19 cellular contexts compared by ENCODE assay signal in genomic region chr12:75648856-75649255, GRCh38.
A peak's percentile ranks its signal among the peaks of the same experiment; 100 is the strongest.
DNase-seq lines count a peak whose midpoint lies in the region; ATAC-seq, FAIRE-seq and TF ChIP-seq lines count a peak whose summit lies in the region.
"Had no signal": no experiment of that assay in that cellular context is flagged by ENCODE, and none has a peak within 500 bp of the region (broad histone marks: within the 10 kb centered on the region; RNA-seq: fewer than 3 reads in every experiment).

No MANE protein-coding gene starts in this region.

- H3K9me3 ChIP-seq in mammary epithelial cell (replicated peaks; ENCODE audit: insufficient read depth, low read length) = no peaks in the 10 kb centered on the region
- H3K9me3 ChIP-seq in HCT116 (ENCODE audit: control insufficient read depth in 1 of 2, insufficient read depth in 1 of 2, low read depth in 1 of 2, low read length in 2 of 2) = no peaks in the 10 kb centered on the region
- H3K9me3 ChIP-seq in K562 (replicated peaks; ENCODE audit: control insufficient read depth, insufficient read depth, low read depth, low read length) = no peaks in the 10 kb centered on the region
- H3K9me3 ChIP-seq: BLaER1, Caco-2 had no signal

- intact Hi-C loops in mammary epithelial cell (cut with micrococcal nuclease) = no loop called here
- intact Hi-C loops in MCF 10A (cut with micrococcal nuclease) = no loop called here
- intact Hi-C loops in HCT116 (cut with micrococcal nuclease) = no loop called here
- intact Hi-C loops in K562 (cut with micrococcal nuclease) = no loop called here

- H3K27ac Mint-ChIP-seq in MCF 10A (ENCODE audit: low read depth, unreplicated experiment) (no peak overlapping the region), HFFc6 (no peak overlapping the region)
- H3K27ac Mint-ChIP-seq: CD4-positive, CD25-positive, alpha-beta regulatory T cell; CD8-positive, alpha-beta T cell had no signal

- FAIRE-seq in K562 (lab: Jason Lieb, UNC) = no peak
- FAIRE-seq: GM12892, H54 had no signal

- H3K79me2 ChIP-seq in mammary epithelial cell (ENCODE audit: insufficient read depth, low read length) (no peaks in the 10 kb centered on the region), HCT116 (ENCODE audit: insufficient read depth, low read length) (no peaks in the 10 kb centered on the region), K562 (ENCODE audit: control insufficient read depth, insufficient read depth, low read length) (no peaks in the 10 kb centered on the region)

- H3K36me3 ChIP-seq in mammary epithelial cell (ENCODE audit: insufficient read depth, low read length) = no peaks in the 10 kb centered on the region
- peaks cover 0 to 3% of the 10 kb centered on the region in 2 experiments; a peak in 1 of 4 replicates for H3K36me3 ChIP-seq in HCT116 (ENCODE audit: control insufficient read depth in 1 of 2, insufficient read depth in 2 of 2, low read length in 2 of 2)
- no peaks in the 10 kb centered on the region for H3K36me3 ChIP-seq in K562 (ENCODE audit: control insufficient read depth, insufficient read depth, low read length)
- H3K36me3 ChIP-seq: BLaER1 had no signal

- no peaks in the 10 kb centered on the region for H3K9me1 ChIP-seq in K562 (ENCODE audit: control insufficient read depth, insufficient read depth, low read length)

- BruUV-seq in mammary epithelial cell (replicated peaks; lab: Mats Ljungman, UMichigan) (no TSS peak), MCF 10A (replicated peaks; lab: Mats Ljungman, UMichigan) (no TSS peak), HCT116 (replicated peaks; lab: Mats Ljungman, UMichigan) (no TSS peak), K562 (replicated peaks; lab: Mats Ljungman, UMichigan) (no TSS peak)

- H3K36me3 Mint-ChIP-seq in MCF 10A (ENCODE audit: insufficient read depth, unreplicated experiment) (no peaks in the 10 kb centered on the region), HFFc6 (ENCODE audit: low read depth) (peaks cover 10% of the 10 kb centered on the region; the same call in 1 of the 2 replicates)
- H3K36me3 Mint-ChIP-seq: CD4-positive, CD25-positive, alpha-beta regulatory T cell; CD8-positive, alpha-beta T cell had no signal

- ATAC-seq in HCT116 (no peak), K562 (no peak)
- ATAC-seq in stimulated activated naive CD8-positive, alpha-beta T cell treated with anti-CD3 and anti-CD28 coated beads, Interleukin-15, Interleukin-2, amounts not matched to agents 100 U/mL and 50 U/mL, for 24 hours = no peak
- ATAC-seq: CD8-positive, alpha-beta T cell had no signal

- TF ChIP-seq EP300 in K562 (IDR thresholded peaks at IDR 0.05; ENCODE audit: low read length) = no peak

- RAD21 ChIA-PET in HCT116 (lab: Charles Lee; ENCODE audit: low non-redundant PET in 1 of 2, low total read pairs in 2 of 2, uncharacterized antibody in 2 of 2, unreplicated experiment in 2 of 2) = no interaction called here

- H3K27me3 ChIP-seq in mammary epithelial cell (ENCODE audit: insufficient read depth, low read length) (no peaks in the 10 kb centered on the region), HCT116 (ENCODE audit: insufficient read depth, low read length) (no peaks in the 10 kb centered on the region), K562 (ENCODE audit: control insufficient read depth in 2 of 2, insufficient read depth in 2 of 2, low read length in 2 of 2) (0 out of 5 replicates have a peak, but pooled peaks cover 0 to 4% of the 10 kb centered on the region in 2 experiments)
- H3K27me3 ChIP-seq: BLaER1 had no signal

- peaks cover 30% of the 10 kb centered on the region for H3K4me1 ChIP-seq in mammary epithelial cell (ENCODE audit: insufficient read depth, low read length)
- peaks cover 82 to 84% of the 10 kb centered on the region in 2 experiments for H3K4me1 ChIP-seq in HCT116 (ENCODE audit: control insufficient read depth in 1 of 2, insufficient read depth in 2 of 2, low read length in 2 of 2)
- H3K4me1 ChIP-seq in K562 (replicated peaks in 1 of 2; ENCODE audit: control insufficient read depth in 2 of 2, insufficient read depth in 2 of 2, low read length in 2 of 2) = no peaks in the 10 kb centered on the region
- H3K4me1 ChIP-seq: Caco-2 had no signal

- peak overlapping the region; percentile 93 for H3K27ac ChIP-seq in mammary epithelial cell (ENCODE audit: insufficient read depth, low read depth, low read length)
- H3K27ac ChIP-seq in HCT116 (ENCODE audit: low read depth, low read length) = peak overlapping the region; percentile 99; the same call in 1 of the 2 replicates
- no peak overlapping the region for H3K27ac ChIP-seq in K562 (ENCODE audit: extremely low read depth, low read depth, low read length)
- H3K27ac ChIP-seq: BLaER1, C4-2B had no signal

- in situ Hi-C loops in mammary epithelial cell (cut with MboI; ENCODE audit: low sequenced_read_pairs in 2 of 2) (no loop called here), K562 (cut with MboI) (no loop called here)

- H3K4me1 Mint-ChIP-seq in MCF 10A (ENCODE audit: insufficient read depth, unreplicated experiment) (peaks cover 8% of the 10 kb centered on the region), HFFc6 (ENCODE audit: low read depth) (peaks cover 28% of the 10 kb centered on the region)

- H3K9me2 ChIP-seq in HCT116 (ENCODE audit: insufficient read depth) = no peaks in the 10 kb centered on the region

- DNase-seq in mammary epithelial cell (no peak), MCF 10A (ENCODE audit: unreplicated experiment) (no peak), HCT116 (ENCODE audit: low read depth, low spot score) (no peak), K562 (ENCODE audit: extremely low read depth in 1 of 4, low spot score in 3 of 4) (no peak), SKM-1 treated with dmso at 0.1 percent for 144 hours (lab: John Stamatoyannopoulos, UW; ENCODE audit: unreplicated experiment) (no peak), HFFc6 (no peak)
- no peak for DNase-seq in stimulated activated naive CD8-positive, alpha-beta T cell treated with anti-CD3 and anti-CD28 coated beads, Interleukin-15, Interleukin-2, amounts not matched to agents 100 U/mL and 50 U/mL, for 24 hours
- DNase-seq: 8988T; Caco-2; CD4-positive, CD25-positive, alpha-beta regulatory T cell; CD8-positive, alpha-beta T cell; DMS153; DND-41; GOT3; HCEC 1CT had no signal

- no peak overlapping the region for H3K4me2 ChIP-seq in mammary epithelial cell (ENCODE audit: insufficient read depth, low read depth, low read length)
- 0 out of 2 replicates have a peak overlapping the region, but pooled peaks have one; percentile 5 for H3K4me2 ChIP-seq in HCT116 (ENCODE audit: low read length)
- H3K4me2 ChIP-seq in K562 (ENCODE audit: insufficient read depth, low read length) = no peak overlapping the region
- H3K4me2 ChIP-seq: BLaER1 had no signal

- WGBS in mammary epithelial cell (ENCODE audit: low coverage, missing lambda C conversion rate) = 21% methylated on average over 3 of the region's 3 CpGs
- 16% methylated on average over 3 of the region's 3 CpGs for WGBS in K562 (ENCODE audit: insufficient coverage, low coverage, missing lambda C conversion rate)

- TF ChIP-seq RAD21 in HCT116 (IDR thresholded peaks at IDR 0.05; ENCODE audit: low read depth) (no peak), K562 (CRISPR knock-in tag; conservative IDR thresholded peaks at IDR 0.05 in 1 of 2, IDR thresholded peaks at IDR 0.05 in 1 of 2) (no peak)

- CTCF ChIA-PET in mammary epithelial cell (lab: Charles Lee; ENCODE audit: low non-redundant PET) = no interaction called here
- CTCF ChIA-PET in MCF 10A (lab: Yijun Ruan, JAX) = no interaction called here
- CTCF ChIA-PET in HCT116 (lab: Charles Lee) = no interaction called here
- CTCF ChIA-PET in K562 (lab: Yijun Ruan, JAX; ENCODE audit: low intra/inter-chr PET ratio) = no interaction called here

- TF ChIP-seq POLR2A in HCT116 (IDR thresholded peaks at IDR 0.05; ENCODE audit: borderline replicate concordance, extremely low read depth, insufficient read depth, insufficient read length) (no peak), K562 (conservative IDR thresholded peaks at IDR 0.05) (no peak)

- H3K4me3 Mint-ChIP-seq in MCF 10A (ENCODE audit: unreplicated experiment) (no peak overlapping the region), HFFc6 (no peak overlapping the region)
- H3K4me3 Mint-ChIP-seq: CD4-positive, CD25-positive, alpha-beta regulatory T cell; CD8-positive, alpha-beta T cell had no signal

- peak overlapping the region; percentile 20 for H2AFZ ChIP-seq in mammary epithelial cell (ENCODE audit: low read depth, low read length)
- peak overlapping the region; percentile 6 for H2AFZ ChIP-seq in HCT116 (ENCODE audit: low read depth, low read length, poor library complexity, severe bottlenecking)
- H2AFZ ChIP-seq in K562 (ENCODE audit: low read depth, low read length) = 0 out of 2 replicates have a peak overlapping the region, but pooled peaks have one; percentile 8

- no peak for TF ChIP-seq CTCF in mammary epithelial cell (conservative IDR thresholded peaks at IDR 0.05 in 1 of 2, IDR thresholded peaks at IDR 0.05 in 1 of 2; ENCODE audit: extremely low read depth in 1 of 2, insufficient read depth in 1 of 2, low read depth in 1 of 2, low read length in 2 of 2)
- TF ChIP-seq CTCF in MCF 10A (IDR thresholded peaks at IDR 0.05; ENCODE audit: unreplicated experiment) = no peak
- no peak for TF ChIP-seq CTCF in HCT116 (IDR thresholded peaks at IDR 0.05 in 2 of 3, conservative IDR thresholded peaks at IDR 0.05 in 1 of 3; ENCODE audit: borderline replicate concordance in 1 of 3, insufficient read depth in 1 of 3, low read depth in 2 of 3, low read length in 2 of 3)
- no peak for TF ChIP-seq CTCF in K562 (IDR thresholded peaks at IDR 0.05 in 2 of 3, conservative IDR thresholded peaks at IDR 0.05 in 1 of 3; ENCODE audit: insufficient read depth in 2 of 3, low read depth in 1 of 3, low read length in 3 of 3)
- TF ChIP-seq CTCF in HFFc6 (IDR thresholded peaks at IDR 0.05) = no peak

- H3K27me3 Mint-ChIP-seq in MCF 10A (ENCODE audit: insufficient read depth, unreplicated experiment) (no peaks in the 10 kb centered on the region), HFFc6 (ENCODE audit: insufficient read depth) (no peaks in the 10 kb centered on the region)
- H3K27me3 Mint-ChIP-seq: CD4-positive, CD25-positive, alpha-beta regulatory T cell had no signal

- H3K4me3 ChIP-seq in mammary epithelial cell (replicated peaks in 1 of 3; ENCODE audit: insufficient read depth in 1 of 3, low read depth in 2 of 3, low read length in 3 of 3) (no peak overlapping the region), HCT116 (replicated peaks in 1 of 2; ENCODE audit: low read depth in 1 of 2, low read length in 2 of 2) (no peak overlapping the region), K562 (no peak overlapping the region)
- H3K4me3 ChIP-seq: BLaER1 had no signal

- dilution Hi-C loops in mammary epithelial cell (cut with HindIII; ENCODE audit: low sequenced_read_pairs) = no loop called here

- H3K9me3 Mint-ChIP-seq in MCF 10A (ENCODE audit: unreplicated experiment) = peaks cover 17% of the 10 kb centered on the region
- H3K9me3 Mint-ChIP-seq in HFFc6 = no peaks in the 10 kb centered on the region; the same call in 1 of the 2 replicates
- H3K9me3 Mint-ChIP-seq: CD4-positive, CD25-positive, alpha-beta regulatory T cell; CD8-positive, alpha-beta T cell had no signal

- H4K20me1 ChIP-seq in mammary epithelial cell (ENCODE audit: insufficient read depth, low read length) (no peaks in the 10 kb centered on the region), HCT116 (ENCODE audit: insufficient read depth) (no peaks in the 10 kb centered on the region), K562 (replicated peaks; ENCODE audit: control insufficient read depth, insufficient read depth, low read length) (no peaks in the 10 kb centered on the region)
- H4K20me1 ChIP-seq: BLaER1 had no signal

- H3K9ac ChIP-seq in mammary epithelial cell (ENCODE audit: insufficient read depth, low read length) = no peak overlapping the region
- peak overlapping the region; percentile 27 for H3K9ac ChIP-seq in HCT116 (ENCODE audit: low read length)
- H3K9ac ChIP-seq in K562 (ENCODE audit: insufficient read depth in 1 of 2, low read depth in 2 of 2, low read length in 2 of 2) = no peak overlapping the region
- H3K9ac ChIP-seq: BLaER1 had no signal

- POLR2A ChIA-PET in MCF 10A (lab: Yijun Ruan, JAX) (interaction anchor here (0.9 to 1.9 kb wide), 2 partner anchors 9 to 10 kb away, joined by 4 to 5 read pairs; no protein-coding TSS in a partner anchor), HCT116 (lab: Charles Lee) (interaction anchor here (5.4 to 14.5 kb wide), 2 partner anchors 7 to 11 kb away, joined by 25 to 271 read pairs; no protein-coding TSS in a partner anchor), K562 (lab: Yijun Ruan, JAX) (no interaction called here)
